9 cellular contexts compared by ENCODE assay signal in the genomic region with DNA sequence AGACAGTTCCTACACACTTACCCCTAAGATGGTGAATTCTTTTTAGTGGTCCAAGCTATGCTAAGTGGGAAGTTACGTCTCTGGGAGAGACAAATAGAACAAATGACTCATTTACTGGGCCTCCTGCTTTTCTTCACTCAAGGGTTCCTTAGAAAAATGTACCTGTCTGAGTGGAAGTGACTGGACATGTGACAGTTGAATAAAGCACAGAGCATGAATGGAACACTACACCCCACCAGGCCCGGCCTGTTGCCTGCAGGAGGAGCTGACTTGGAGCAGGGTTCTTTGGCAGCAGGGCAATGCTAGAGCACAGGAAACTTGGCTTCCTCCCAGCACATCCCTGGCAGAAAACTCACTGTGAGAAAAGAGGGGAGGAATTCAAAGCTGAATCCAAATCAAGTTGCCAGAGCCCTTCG.
DNase-seq lines count a peak whose midpoint lies in the region; ATAC-seq lines count a peak whose summit lies in the region.
"Had no signal": no experiment of that assay in that cellular context is flagged by ENCODE, and none has a peak within 500 bp of the region (broad histone marks: within the 10 kb centered on the region; RNA-seq: fewer than 3 reads in every experiment).

No MANE protein-coding gene starts in this region.

- no peak for ATAC-seq in GM19395 (IDR thresholded peaks at IDR 0.05; ENCODE audit: unreplicated experiment)
- ATAC-seq in GM21717 (IDR thresholded peaks at IDR 0.05; ENCODE audit: unreplicated experiment) = no peak
- ATAC-seq in HG02970 (IDR thresholded peaks at IDR 0.05; ENCODE audit: low FRiP score, unreplicated experiment) = no peak

- DNase-seq in NCI-H1092 treated with DMSO at 0.1 percent for 48 hours (lab: John Stamatoyannopoulos, UW) = peak; percentile 38
- peak; percentile 74 for DNase-seq in cerebellum (ENCODE audit: low spot score)
- peak; percentile 45 for DNase-seq in iris pigment epithelial cell (ENCODE audit: low read depth)
- DNase-seq in substantia nigra (lab: John Stamatoyannopoulos, UW) = peak in 43 of 49 donors; percentile 1 to 75 (median 39)
- no peak for DNase-seq in NCI-H1436 (lab: John Stamatoyannopoulos, UW)
- DNase-seq: activated naive CD4-positive, alpha-beta T cell had no signal

- no peak overlapping the region for H3K27ac ChIP-seq in substantia nigra (ENCODE audit: low read depth, low read length, poor library complexity, severe bottlenecking)
